Comparison of ENCODE assay signal across 8 cellular contexts in genomic region chr10:60114765-60115586, GRCh38.
DNase-seq lines count a peak whose midpoint lies in the region; ATAC-seq and TF ChIP-seq lines count a peak whose summit lies in the region.

No MANE protein-coding gene starts in this region.

- ATAC-seq in GM21447 (IDR thresholded peaks at IDR 0.05; ENCODE audit: unreplicated experiment), result no peak

- H3K36me3 ChIP-seq in HAP-1 (replicated peaks) (no peaks in the 10 kb centered on the region), thyroid gland (no peaks in the 10 kb centered on the region)

- TF ChIP-seq POLR2A in thyroid gland (IDR thresholded peaks at IDR 0.05), result no peak

- TF ChIP-seq CTCF in astrocyte of the cerebellum (IDR thresholded peaks at IDR 0.05; ENCODE audit: low read depth, low read length, missing control alignments) (peak; percentile 63), thyroid gland (IDR thresholded peaks at IDR 0.05) (peak in 5 of 6 experiments; percentile 6 to 59 (median 54))

- intact Hi-C loops in thyroid gland (cut with DNase I), result no loop called here

- in situ Hi-C loops in HAP-1 (cut with MboI; ENCODE audit: low sequenced_read_pairs), result no loop called here
- in situ Hi-C loops in astrocyte of the cerebellum (cut with HindIII; ENCODE audit: low sequenced_read_pairs), result loop anchor here (25.0 kb wide), 1 partner anchor 322 kb away; no protein-coding TSS in a partner anchor

- H3K9me3 ChIP-seq in HAP-1, result no peaks in the 10 kb centered on the region
- H3K9me3 ChIP-seq in thyroid gland, result no peaks in the 10 kb centered on the region

- no peak overlapping the region for H3K27ac ChIP-seq in thyroid gland

- no peak overlapping the region for H3K4me3 ChIP-seq in HAP-1
- no peak overlapping the region for H3K4me3 ChIP-seq in astrocyte of the cerebellum (ENCODE audit: low read depth, low read length)
- H3K4me3 ChIP-seq in thyroid gland (replicated peaks in 1 of 3), result no peak overlapping the region

- H3K27me3 ChIP-seq in HAP-1 (ENCODE audit: low read depth), result no peaks in the 10 kb centered on the region
- H3K27me3 ChIP-seq in thyroid gland, result no peaks in the 10 kb centered on the region

- H3K4me1 ChIP-seq in HAP-1 (no peaks in the 10 kb centered on the region), thyroid gland (no peaks in the 10 kb centered on the region)

- DNase-seq in NCI-H2196 (lab: John Stamatoyannopoulos, UW; ENCODE audit: unreplicated experiment) (peak; percentile 1), NCI-H2196 treated with DMSO at 0.1 percent for 48 hours (lab: John Stamatoyannopoulos, UW; ENCODE audit: unreplicated experiment) (no peak), HAP-1 (ENCODE audit: low spot score in 2 of 2) (peak; percentile 34 to 71), NCI-H1105 treated with DMSO at 0.1 percent for 48 hours (lab: John Stamatoyannopoulos, UW) (peak; percentile 33), astrocyte of the cerebellum (ENCODE audit: low read depth) (peak; percentile 56), iPS-NIHi11 (ENCODE audit: low spot score) (peak; percentile 52), thyroid gland (peak in 1 of 2 donors; percentile 14)

- WGBS in thyroid gland, 2 donors, result 59 to 62% methylated on average over 6 of the region's 6 CpGs
